In genomic region chr16:22900863-22901262, GRCh38 we compare ENCODE assay signal across 24 cellular contexts.
"Had no signal": no experiment of that assay in that cellular context is flagged by ENCODE, and none has a peak within 500 bp of the region (broad histone marks: within the 10 kb centered on the region; RNA-seq: fewer than 3 reads in every experiment).

No MANE protein-coding gene starts in this region.

- H3K27ac ChIP-seq: colonic mucosa, epithelial cell of prostate, esophagus squamous epithelium, gastrocnemius medialis, heart right ventricle, left lung, lower lobe of right lung had no signal

- ATAC-seq: effector memory CD8-positive, alpha-beta T cell; esophagus mucosa; gastrocnemius medialis; heart right ventricle; left cardiac atrium; left lung; left ventricle myocardium superior; lower lobe of right lung; naive thymus-derived CD8-positive, alpha-beta T cell had no signal

- H3K4me3 Mint-ChIP-seq: dendritic cell treated with granulocyte-macrophage colony-stimulating factor and Interleukin-4, amounts not matched to agents 40 ng/mL and 50 ng/mL, for 4 days; effector memory CD8-positive, alpha-beta T cell; endodermal cell; naive thymus-derived CD8-positive, alpha-beta T cell had no signal

- DNase-seq: colonic mucosa; cortex of kidney; effector CD8-positive, alpha-beta T cell; effector memory CD8-positive, alpha-beta T cell; endodermal cell; erythroblast; esophagus squamous epithelium; foreskin fibroblast; foreskin melanocyte; gastrocnemius medialis; glutamatergic neuron; head of caudate nucleus; heart right ventricle; hippocampal formation; left cardiac atrium; left lung; left ventricle myocardium superior; lower lobe of right lung; mesendoderm; midbrain; naive thymus-derived CD8-positive, alpha-beta T cell had no signal

- H3K4me1 Mint-ChIP-seq: naive thymus-derived CD8-positive, alpha-beta T cell had no signal

- H3K4me1 ChIP-seq: colonic mucosa, gastrocnemius medialis, lower lobe of right lung had no signal

- H3K36me3 Mint-ChIP-seq: naive thymus-derived CD8-positive, alpha-beta T cell had no signal

- H3K9me3 Mint-ChIP-seq: dendritic cell treated with granulocyte-macrophage colony-stimulating factor and Interleukin-4, amounts not matched to agents 40 ng/mL and 50 ng/mL, for 4 days; effector memory CD8-positive, alpha-beta T cell; endodermal cell had no signal

- H3K27me3 ChIP-seq: colonic mucosa had no signal

- H3K27ac Mint-ChIP-seq: dendritic cell treated with granulocyte-macrophage colony-stimulating factor and Interleukin-4, amounts not matched to agents 40 ng/mL and 50 ng/mL, for 4 days; effector memory CD8-positive, alpha-beta T cell; endodermal cell; naive thymus-derived CD8-positive, alpha-beta T cell had no signal

- H3K4me3 ChIP-seq: colonic mucosa, esophagus squamous epithelium, gastrocnemius medialis, heart right ventricle, left lung, lower lobe of right lung had no signal
